Comparison of ENCODE assay signal across 8 cellular contexts in the genomic region with DNA sequence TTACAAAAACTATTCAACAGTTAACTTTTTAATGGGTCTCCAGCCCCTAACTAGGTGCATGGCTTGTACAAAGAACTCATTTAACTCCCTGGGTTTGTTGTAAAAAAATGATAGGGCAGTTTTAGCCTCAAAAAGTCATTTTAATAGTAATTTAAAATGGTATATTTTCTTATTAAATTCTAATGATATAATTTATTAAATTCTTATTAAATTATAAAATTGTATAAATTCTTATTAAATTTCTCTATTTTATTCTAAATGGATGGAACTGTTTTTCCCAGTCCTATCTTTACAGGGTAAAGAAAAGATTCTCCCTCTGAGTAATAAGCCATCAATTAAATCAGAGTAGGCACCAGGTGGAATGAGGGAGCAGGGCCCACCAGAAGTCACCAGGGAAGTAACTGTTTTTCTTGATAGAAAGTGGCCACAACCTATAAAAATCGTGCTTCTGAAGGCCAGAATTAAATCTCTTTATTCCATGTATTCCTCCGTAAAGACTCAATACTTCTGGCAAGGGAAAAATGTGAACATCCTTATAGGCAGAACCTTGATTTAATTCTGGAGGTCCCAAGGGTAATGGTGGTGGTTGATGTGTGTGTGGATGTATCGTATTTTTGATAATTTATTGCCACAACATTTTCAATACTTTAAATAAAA. TPM values are rescaled to one million over a fixed set of nuclear protein-coding genes. Genes with fewer than 3 reads are reported as not detected.
DNase-seq lines count a peak whose midpoint lies in the region; TF ChIP-seq lines count a peak whose summit lies in the region.

No MANE protein-coding gene starts in this region.

- peak in 1 of 2 donors; percentile 12 for DNase-seq in cardiac muscle cell (ENCODE audit: low read depth in 1 of 2, low spot score in 1 of 2)
- no peak for DNase-seq in cardiac septum (ENCODE audit: low spot score)
- no peak for DNase-seq in activated T-helper 2 cell treated with anti-CD3 and anti-CD28 coated beads, Interferon-gamma antibody, Interleukin-2, Interleukin-4, amounts not matched to agents 10 μg/mL and 5 μg/mL and 100 μg/mL, durations not matched to agents 14 hours and 24 hours and 36 hours (ENCODE audit: low spot score)
- no peak for DNase-seq in uterus
- no peak for DNase-seq in COLO829 (ENCODE audit: low spot score)
- no peak for DNase-seq in NCI-H1436 (lab: John Stamatoyannopoulos, UW)
- DNase-seq in NCI-H2107 treated with DMSO at 0.1 percent for 48 hours (lab: John Stamatoyannopoulos, UW; ENCODE audit: unreplicated experiment) = no peak

- H3K27ac ChIP-seq in cardiac muscle cell (no peak overlapping the region), liver (ENCODE audit: low read depth in 1 of 2, low read length in 2 of 2) (peak overlapping the region; percentile 93 to 96), uterus (peak overlapping the region; percentile 93 to 99)

- intact Hi-C loops in cardiac septum (cut with DNase I) = loop anchor here (5.0 kb wide), 1 partner anchor 65 kb away; no protein-coding TSS in a partner anchor
- intact Hi-C loops in activated T-helper 2 cell treated with anti-CD3 and anti-CD28 coated beads, Interferon-gamma antibody, Interleukin-2, Interleukin-4, amounts not matched to agents 10 μg/mL and 5 μg/mL and 100 μg/mL, durations not matched to agents 14 hours and 24 hours and 36 hours (cut with micrococcal nuclease) = loop anchor here (1.0 to 2.0 kb wide), 4 partner anchors 26 to 223 kb away; a partner anchor contains a TSS
- intact Hi-C loops in uterus (cut with DNase I; ENCODE audit: low total_unique reads) = no loop called here

- H3K27me3 ChIP-seq in cardiac muscle cell (no peaks in the 10 kb centered on the region), liver (ENCODE audit: control insufficient read depth in 4 of 4, insufficient read depth in 4 of 4, low read length in 3 of 4) (no peaks in the 10 kb centered on the region), uterus (no peaks in the 10 kb centered on the region)

- H3K4me1 Mint-ChIP-seq in activated T-helper 2 cell treated with anti-CD3 and anti-CD28 coated beads, Interferon-gamma antibody, Interleukin-2, Interleukin-4, amounts not matched to agents 10 μg/mL and 5 μg/mL and 100 μg/mL, durations not matched to agents 14 hours and 24 hours and 36 hours (ENCODE audit: low read depth) = peaks cover 33% of the 10 kb centered on the region

- 9% methylated on average over 3 of the region's 3 CpGs for whole genome bisulfite sequencing in liver

- no peaks in the 10 kb centered on the region for H3K9me3 Mint-ChIP-seq in activated T-helper 2 cell treated with anti-CD3 and anti-CD28 coated beads, Interferon-gamma antibody, Interleukin-2, Interleukin-4, amounts not matched to agents 10 μg/mL and 5 μg/mL and 100 μg/mL, durations not matched to agents 14 hours and 24 hours and 36 hours

- no peak for TF ChIP-seq POLR2A in uterus (IDR thresholded peaks at IDR 0.05)

- H3K4me1 ChIP-seq in cardiac muscle cell (ENCODE audit: low read depth) = peaks cover 13% of the 10 kb centered on the region
- H3K4me1 ChIP-seq in liver (ENCODE audit: control insufficient read depth in 4 of 4, insufficient read depth in 4 of 4, low read length in 3 of 4) = peaks cover 5 to 40% (median 26%) of the 10 kb centered on the region in 4 donors
- H3K4me1 ChIP-seq in uterus = peaks cover 4 to 7% of the 10 kb centered on the region in 2 donors

- H3K4me3 ChIP-seq in cardiac muscle cell (peak overlapping the region; percentile 59), liver (ENCODE audit: low read depth in 1 of 3, low read length in 3 of 3) (peak overlapping the region; percentile 74 to 95 (median 89)), uterus (peak overlapping the region; percentile 68)

- TF ChIP-seq RAD21 in liver (IDR thresholded peaks at IDR 0.05) = no peak

- peaks cover 8% of the 10 kb centered on the region for H3K36me3 Mint-ChIP-seq in activated T-helper 2 cell treated with anti-CD3 and anti-CD28 coated beads, Interferon-gamma antibody, Interleukin-2, Interleukin-4, amounts not matched to agents 10 μg/mL and 5 μg/mL and 100 μg/mL, durations not matched to agents 14 hours and 24 hours and 36 hours (ENCODE audit: low read depth)

- H3K4me3 Mint-ChIP-seq in activated T-helper 2 cell treated with anti-CD3 and anti-CD28 coated beads, Interferon-gamma antibody, Interleukin-2, Interleukin-4, amounts not matched to agents 10 μg/mL and 5 μg/mL and 100 μg/mL, durations not matched to agents 14 hours and 24 hours and 36 hours (ENCODE audit: low read depth) = peak overlapping the region; percentile 90

- TF ChIP-seq CTCF in cardiac muscle cell (IDR thresholded peaks at IDR 0.05; ENCODE audit: low read depth, low read length) = no peak
- TF ChIP-seq CTCF in liver (IDR thresholded peaks at IDR 0.05; ENCODE audit: low read depth, low read length, missing input control) = no peak
- TF ChIP-seq CTCF in uterus (IDR thresholded peaks at IDR 0.05) = no peak

- H3K9ac ChIP-seq in liver (ENCODE audit: low read depth in 1 of 2, low read length in 2 of 2) = peak overlapping the region; percentile 82 to 96

- H3K9me3 ChIP-seq in cardiac muscle cell (ENCODE audit: low read depth) (no peaks in the 10 kb centered on the region), liver (ENCODE audit: control insufficient read depth in 4 of 4, low read length in 3 of 4) (no peaks in the 10 kb centered on the region), uterus (no peaks in the 10 kb centered on the region)

- H3K27ac Mint-ChIP-seq in activated T-helper 2 cell treated with anti-CD3 and anti-CD28 coated beads, Interferon-gamma antibody, Interleukin-2, Interleukin-4, amounts not matched to agents 10 μg/mL and 5 μg/mL and 100 μg/mL, durations not matched to agents 14 hours and 24 hours and 36 hours = peak overlapping the region; percentile 22

- H3K36me3 ChIP-seq in cardiac muscle cell (no peaks in the 10 kb centered on the region), liver (ENCODE audit: control insufficient read depth in 4 of 4, insufficient read depth in 3 of 4, low read depth in 1 of 4, low read length in 3 of 4) (no peaks in the 10 kb centered on the region), uterus (no peaks in the 10 kb centered on the region)

- H3K27me3 Mint-ChIP-seq in activated T-helper 2 cell treated with anti-CD3 and anti-CD28 coated beads, Interferon-gamma antibody, Interleukin-2, Interleukin-4, amounts not matched to agents 10 μg/mL and 5 μg/mL and 100 μg/mL, durations not matched to agents 14 hours and 24 hours and 36 hours (ENCODE audit: low read depth) = no peaks in the 10 kb centered on the region

TF ChIP-seq in liver, 16 proteins besides CTCF, POLR2A, EP300 and RAD21 (continues in another document):
- TF ChIP-seq RXRA (IDR thresholded peaks at IDR 0.05) (no peak), FOXA1 (IDR thresholded peaks at IDR 0.05) (no peak), SP1 (IDR thresholded peaks at IDR 0.05) (no peak), FOXA2 (IDR thresholded peaks at IDR 0.05) (no peak), HNF4G (IDR thresholded peaks at IDR 0.05) (no peak), GABPA (IDR thresholded peaks at IDR 0.05 in 1 of 2, conservative IDR thresholded peaks at IDR 0.05 in 1 of 2) (no peak)
- TF ChIP-seq, protein P1, sequence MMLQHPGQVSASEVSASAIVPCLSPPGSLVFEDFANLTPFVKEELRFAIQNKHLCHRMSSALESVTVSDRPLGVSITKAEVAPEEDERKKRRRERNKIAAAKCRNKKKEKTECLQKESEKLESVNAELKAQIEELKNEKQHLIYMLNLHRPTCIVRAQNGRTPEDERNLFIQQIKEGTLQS (IDR thresholded peaks at IDR 0.05) = no peak

RNA-seq across cellular contexts. Expression of a gene that starts 0.8 kb away (rescaled TPM):
- total RNA-seq in cardiac muscle cell = 13.8 and 18.7 TPM in 2 replicates
- polyA plus RNA-seq in cardiac muscle cell = 37.2 and 42.5 TPM in 2 replicates
- total RNA-seq in cardiac septum = 6.5 TPM
- 3.2 and 6.6 TPM in 2 replicates for total RNA-seq in activated T-helper 2 cell treated with anti-CD3 and anti-CD28 coated beads, Interferon-gamma antibody, Interleukin-2, Interleukin-4, amounts not matched to agents 10 μg/mL and 5 μg/mL and 100 μg/mL, durations not matched to agents 14 hours and 24 hours and 36 hours
- 1 to 10 TPM; 4.1 to 5.7 TPM for total RNA-seq in liver
- 10 to 100 TPM in 1 of 2 donors, 1 to 10 TPM in 1; 2.8 to 10.4 TPM for polyA plus RNA-seq in liver
- 10 to 100 TPM in 3 of 4 donors, 1 to 10 TPM in 1; 5.4 to 87.2 (median 27.0) TPM for total RNA-seq in uterus

RNA-seq across cellular contexts. Expression of a gene that starts 2.7 kb away (rescaled TPM):
- total RNA-seq in cardiac muscle cell (8.9 and 9.6 TPM in 2 replicates), cardiac septum (44.3 TPM), liver (1 to 10 TPM; 5.9 to 6.3 TPM), uterus (10 to 100 TPM in 3 of 4 donors, 1 to 10 TPM in 1; 9.1 to 45.5 (median 14.2) TPM)
- polyA plus RNA-seq in cardiac muscle cell (26.6 and 35.5 TPM in 2 replicates), liver (1 to 10 TPM; 3.6 to 7.1 TPM)
- total RNA-seq in activated T-helper 2 cell treated with anti-CD3 and anti-CD28 coated beads, Interferon-gamma antibody, Interleukin-2, Interleukin-4, amounts not matched to agents 10 μg/mL and 5 μg/mL and 100 μg/mL, durations not matched to agents 14 hours and 24 hours and 36 hours = 28.7 and 29.3 TPM in 2 replicates

RNA-seq across cellular contexts. Expression of a gene that starts 26.4 kb away (rescaled TPM):
- total RNA-seq in cardiac muscle cell (3.9 and 6.9 TPM in 2 replicates), cardiac septum (1.6 TPM), liver (1 to 10 TPM in 1 of 2 donors, under 1 TPM in 1; 0.70 to 2.3 TPM), uterus (1 to 10 TPM in 3 of 4 donors, not detected in 1; 3.8 to 9.4 (median 7.5) TPM)
- polyA plus RNA-seq in cardiac muscle cell (12.9 and 13.3 TPM in 2 replicates), liver (1 to 10 TPM in 1 of 2 donors, under 1 TPM in 1; 0.48 to 2.1 TPM)
- 1.7 and 2.0 TPM in 2 replicates for total RNA-seq in activated T-helper 2 cell treated with anti-CD3 and anti-CD28 coated beads, Interferon-gamma antibody, Interleukin-2, Interleukin-4, amounts not matched to agents 10 μg/mL and 5 μg/mL and 100 μg/mL, durations not matched to agents 14 hours and 24 hours and 36 hours

RNA-seq across cellular contexts. Expression of a gene that starts 26.6 kb away (rescaled TPM):
- 63.2 and 78.5 TPM in 2 replicates for total RNA-seq in cardiac muscle cell
- 76.1 and 89.6 TPM in 2 replicates for polyA plus RNA-seq in cardiac muscle cell
- total RNA-seq in cardiac septum = 46.7 TPM
- 65.8 and 67.8 TPM in 2 replicates for total RNA-seq in activated T-helper 2 cell treated with anti-CD3 and anti-CD28 coated beads, Interferon-gamma antibody, Interleukin-2, Interleukin-4, amounts not matched to agents 10 μg/mL and 5 μg/mL and 100 μg/mL, durations not matched to agents 14 hours and 24 hours and 36 hours
- total RNA-seq in liver = 10 to 100 TPM; 12.8 to 28.1 TPM
- polyA plus RNA-seq in liver = 10 to 100 TPM in 1 of 2 donors, 1 to 10 TPM in 1; 8.3 to 13.9 TPM
- 100 to 1,000 TPM in 1 of 4 donors, 10 to 100 TPM in 3; 42.1 to 132 (median 68.8) TPM for total RNA-seq in uterus
